17 cellular contexts compared by ENCODE assay signal in genomic region chr3:71850654-71851053, GRCh38.
DNase-seq lines count a peak whose midpoint lies in the region; ATAC-seq and TF ChIP-seq lines count a peak whose summit lies in the region.
"Had no signal": no experiment of that assay in that cellular context is flagged by ENCODE, and none has a peak within 500 bp of the region (broad histone marks: within the 10 kb centered on the region; RNA-seq: fewer than 3 reads in every experiment).

No MANE protein-coding gene starts in this region.

- peaks cover 9% of the 10 kb centered on the region; the same call in 1 of the 2 replicates for H3K9me3 ChIP-seq in BLaER1
- no peaks in the 10 kb centered on the region for H3K9me3 ChIP-seq in neutrophil
- H3K9me3 ChIP-seq in adrenal gland (replicated peaks in 1 of 3): no peaks in the 10 kb centered on the region

- WGBS in adrenal gland, 4 donors: 39 to 65% (median 47%) methylated on average over 1 of the region's 1 CpG

- H4K20me1 ChIP-seq in BLaER1: no peaks in the 10 kb centered on the region

- H3K27ac ChIP-seq in BLaER1 (no peak overlapping the region), neutrophil (peak overlapping the region; percentile 91), adrenal gland (no peak overlapping the region)

- TF ChIP-seq POLR2A in adrenal gland (IDR thresholded peaks at IDR 0.05): no peak

- H3K4me3 ChIP-seq in BLaER1: no peak overlapping the region
- peak overlapping the region; percentile 42 to 43 for H3K4me3 ChIP-seq in neutrophil (ENCODE audit: low read depth in 1 of 2, low read length in 1 of 2)
- H3K4me3 ChIP-seq in adrenal gland: no peak overlapping the region
- H3K4me3 ChIP-seq: GM23338 had no signal

- TF ChIP-seq CTCF in neutrophil (IDR thresholded peaks at IDR 0.05) (no peak), adrenal gland (IDR thresholded peaks at IDR 0.05) (no peak)

- H3K27me3 ChIP-seq in BLaER1: no peaks in the 10 kb centered on the region
- no peaks in the 10 kb centered on the region for H3K27me3 ChIP-seq in neutrophil
- H3K27me3 ChIP-seq in adrenal gland: peaks cover 12% of the 10 kb centered on the region

- H3K4me1 ChIP-seq in BLaER1: peaks cover 11% of the 10 kb centered on the region
- H3K4me1 ChIP-seq in neutrophil (ENCODE audit: control insufficient read depth in 1 of 2, insufficient read depth in 1 of 2, low read depth in 1 of 2, low read length in 1 of 2): peaks cover 73 to 88% of the 10 kb centered on the region in 2 experiments
- no peaks in the 10 kb centered on the region for H3K4me1 ChIP-seq in adrenal gland (replicated peaks in 1 of 2)

- H3K36me3 ChIP-seq in BLaER1 (no peaks in the 10 kb centered on the region), neutrophil (no peaks in the 10 kb centered on the region), adrenal gland (replicated peaks in 1 of 2) (no peaks in the 10 kb centered on the region)

- intact Hi-C loops in adrenal gland (cut with DNase I): loop anchor here in 1 of 2 donors (10.0 kb wide), 1 partner anchor 126 kb away; the partner anchor contains the start of gene EIF4E3

- peak overlapping the region; percentile 53 for H3K4me2 ChIP-seq in BLaER1
- H3K4me2 ChIP-seq: GM23338 had no signal

- ATAC-seq in GM21786 (IDR thresholded peaks at IDR 0.05; ENCODE audit: unreplicated experiment): no peak
- ATAC-seq: GM23338, HCT116 had no signal

- no peak overlapping the region for H3K9ac ChIP-seq in BLaER1

- DNase-seq in GF-D8 (lab: John Stamatoyannopoulos, UW) (peak; percentile 7), SKM-1 (lab: John Stamatoyannopoulos, UW; ENCODE audit: unreplicated experiment) (peak; percentile 24), NCI-H2081 (lab: John Stamatoyannopoulos, UW) (no peak), adrenal gland (no peak)
- no peak for DNase-seq in stimulated activated CD4-positive, alpha-beta T cell treated with anti-CD3 and anti-CD28 coated beads, Interleukin-12 subunit alpha, Interleukin-12 subunit beta, amount 100 ng/mL, for 4 hours
- DNase-seq: C1 segment of cervical spinal cord; Calu3; CD4-positive, alpha-beta memory T cell; COR-L47; DMS53; DMS79 treated with DMSO at 0.1 percent for 48 hours; H9 had no signal

Comparison
In these comparisons a context has a peak if more than half of its experiments do, and no peak if none do; other contexts are left out.
1. H3K4me3 ChIP-seq: peak in neutrophil (2 of 2); none in BLaER1 (single experiment) and adrenal gland (0 of 4).
2. DNase-seq: peak in GF-D8 (single experiment) and SKM-1 (single experiment); none in NCI-H2081 (0 of 2), adrenal gland (0 of 7) and stimulated activated CD4-positive, alpha-beta T cell treated with anti-CD3 and anti-CD28 coated beads, Interleukin-12 subunit alpha, Interleukin-12 subunit beta, amount 100 ng/mL, for 4 hours (single experiment).